Comparison of ENCODE assay signal across 10 cellular contexts in the genomic region with DNA sequence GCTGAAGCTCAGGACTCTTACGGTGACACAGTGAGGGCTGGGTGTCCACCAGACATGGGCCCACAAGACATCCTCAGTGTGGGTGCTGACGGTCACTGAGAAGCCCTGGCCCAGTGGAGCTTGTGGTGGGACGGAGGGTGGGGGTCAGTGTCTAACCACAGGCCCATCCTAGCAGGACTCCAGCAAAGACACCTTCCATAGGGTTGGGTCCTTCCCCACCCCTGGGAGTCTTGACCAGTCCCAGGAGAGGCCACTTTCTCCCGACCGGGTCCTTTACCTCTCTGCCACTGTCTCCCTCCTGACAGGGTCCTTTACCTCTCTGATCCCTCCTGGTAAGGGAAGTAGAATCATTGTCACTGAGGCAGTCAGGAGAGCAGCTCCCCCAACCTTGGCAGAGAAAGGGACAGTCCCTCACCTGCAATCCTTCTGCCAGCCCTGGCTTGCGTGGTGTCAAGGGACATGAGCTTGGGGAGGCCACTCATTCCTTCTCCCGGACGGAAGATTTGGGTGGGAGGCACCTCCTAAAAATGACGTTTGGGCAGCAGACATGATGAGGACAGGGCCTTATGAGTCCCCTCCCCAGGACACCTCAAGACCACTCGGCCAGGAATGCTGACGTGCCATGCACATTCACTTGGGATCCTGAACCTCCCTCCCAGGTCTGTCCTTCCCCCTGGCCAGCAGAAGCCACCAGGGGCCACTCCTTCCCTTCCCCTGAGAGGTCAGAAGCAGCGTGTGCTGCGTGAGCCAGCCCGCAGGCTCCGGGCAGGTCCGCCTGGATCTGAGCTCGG.
"Had no signal": no experiment of that assay in that cellular context is flagged by ENCODE, and none has a peak within 500 bp of the region (broad histone marks: within the 10 kb centered on the region; RNA-seq: fewer than 3 reads in every experiment).

No MANE protein-coding gene starts in this region.

- H3K4me1 ChIP-seq: pancreas, uterus had no signal

- DNase-seq: activated CD4-positive, alpha-beta memory T cell treated with anti-CD3 and anti-CD28 coated beads for 36 hours; activated CD4-positive, CD25-positive, alpha-beta regulatory T cell treated with anti-CD3 and anti-CD28 coated beads, Interleukin-2, amount 50 U/mL, for 72 hours; activated CD8-positive, alpha-beta memory T cell treated with anti-CD3 and anti-CD28 coated beads, Interleukin-2, amount 10 ng/mL, durations not matched to agents 7 days and 5 days; caudate nucleus; hypothalamus; uterus had no signal

- H3K9me3 ChIP-seq: esophagus muscularis mucosa, pancreas, tibial artery, uterus had no signal

- H3K36me3 ChIP-seq: esophagus muscularis mucosa, pancreas, tibial artery, uterus had no signal

- H3K4me3 ChIP-seq: coronary artery, esophagus muscularis mucosa, pancreas, tibial artery, uterus had no signal

- H3K27me3 ChIP-seq: pancreas, uterus had no signal

- H3K27ac ChIP-seq: coronary artery, esophagus muscularis mucosa, pancreas, tibial artery, uterus had no signal

- FAIRE-seq: pancreas had no signal
